8 cellular contexts compared by ENCODE assay signal in the genomic region with DNA sequence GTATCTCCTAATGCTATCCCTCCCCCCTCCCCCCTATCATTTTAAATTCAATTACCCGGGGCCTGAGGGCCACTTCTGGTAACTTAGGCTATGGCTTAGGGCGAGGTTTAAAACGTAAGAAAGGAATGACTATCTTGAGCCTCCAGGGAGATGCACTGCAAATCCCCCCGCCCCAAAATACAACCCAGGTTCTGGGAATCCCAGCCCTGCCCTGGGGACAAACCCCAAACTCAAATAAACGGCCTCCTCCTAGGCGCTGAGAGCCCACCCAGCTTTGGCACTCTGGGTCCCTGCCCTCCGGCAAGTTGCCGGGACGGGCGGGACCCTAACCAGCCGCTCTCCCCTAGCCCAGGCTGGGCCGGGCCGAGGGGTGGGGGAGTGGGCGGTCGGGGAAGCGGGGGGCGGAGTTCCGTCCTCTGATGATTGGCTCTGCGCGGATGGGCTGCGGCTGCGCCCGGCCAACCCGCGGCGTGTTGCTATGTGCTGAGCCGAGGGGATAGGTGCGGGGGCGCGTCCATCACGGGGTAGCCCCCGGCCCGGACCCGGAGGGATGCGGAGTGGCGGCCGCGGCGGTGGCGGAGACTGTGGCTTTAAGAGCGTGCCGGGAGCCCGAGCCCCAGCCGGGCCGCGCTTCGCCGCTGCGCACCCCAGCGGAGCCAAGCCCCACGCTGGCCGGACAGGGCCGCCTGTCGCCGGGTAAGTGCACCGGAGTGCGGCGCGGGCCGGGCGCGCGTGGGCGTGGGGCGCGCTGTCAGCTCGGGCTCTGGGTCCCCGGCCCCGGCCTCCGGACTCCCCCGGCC. TPM values are rescaled to one million over a fixed set of nuclear protein-coding genes. Genes with fewer than 3 reads are reported as not detected.
A peak's percentile ranks its signal among the peaks of the same experiment; 100 is the strongest.
DNase-seq lines count a peak whose midpoint lies in the region; ATAC-seq, FAIRE-seq and TF ChIP-seq lines count a peak whose summit lies in the region.

A gene with protein sequence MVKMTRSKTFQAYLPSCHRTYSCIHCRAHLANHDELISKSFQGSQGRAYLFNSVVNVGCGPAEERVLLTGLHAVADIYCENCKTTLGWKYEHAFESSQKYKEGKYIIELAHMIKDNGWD (plus strand): TSS at position 527 of the 800 bp plus-strand sequence. CDS start 21,755 bp downstream, outside the sequence.

- peak; percentile 91 for ATAC-seq in GM21515 (IDR thresholded peaks at IDR 0.05; ENCODE audit: unreplicated experiment)

- no peaks in the 10 kb centered on the region for H3K27me3 Mint-ChIP-seq in mesothelial cell of epicardium (ENCODE audit: low read depth)

- no peaks in the 10 kb centered on the region for H3K36me3 Mint-ChIP-seq in mesothelial cell of epicardium

- no peak for TF ChIP-seq CTCF in OCI-LY3 (IDR thresholded peaks at IDR 0.05; ENCODE audit: low read depth, low read length)
- no peak for TF ChIP-seq CTCF in endothelial cell of umbilical vein (IDR thresholded peaks at IDR 0.05; ENCODE audit: extremely low read depth in 1 of 2, insufficient read depth in 1 of 2, low read depth in 1 of 2, low read length in 2 of 2)
- TF ChIP-seq CTCF in mesothelial cell of epicardium (IDR thresholded peaks at IDR 0.05; ENCODE audit: unreplicated experiment) = no peak

- peaks cover 2% of the 10 kb centered on the region for H3K36me3 ChIP-seq in OCI-LY3 (replicated peaks; ENCODE audit: low read depth, low read length)
- no peaks in the 10 kb centered on the region for H3K36me3 ChIP-seq in endothelial cell of umbilical vein (ENCODE audit: control insufficient read depth in 2 of 2, extremely low read depth in 1 of 2, insufficient read depth in 2 of 2, low read length in 2 of 2)

- H3K4me1 ChIP-seq in OCI-LY3 (ENCODE audit: low read length) = peaks cover 57% of the 10 kb centered on the region
- peaks cover 53% of the 10 kb centered on the region for H3K4me1 ChIP-seq in endothelial cell of umbilical vein (ENCODE audit: control insufficient read depth, extremely low read depth, insufficient read depth, low read length)

- POLR2A ChIA-PET in endothelial cell of umbilical vein (lab: Charles Lee) = no interaction called here

- dilution Hi-C loops in endothelial cell of umbilical vein (cut with MboI; ENCODE audit: extremely low pct_ligation_motif_present, low sequenced_read_pairs) = loop anchor here (25.0 kb wide), 1 partner anchor 106 kb away; no protein-coding TSS in a partner anchor

- H3K27me3 ChIP-seq in OCI-LY3 (ENCODE audit: low read depth, low read length) = no peaks in the 10 kb centered on the region
- no peaks in the 10 kb centered on the region for H3K27me3 ChIP-seq in endothelial cell of umbilical vein (ENCODE audit: control insufficient read depth in 2 of 2, insufficient read depth in 2 of 2, low read length in 2 of 2)

- no TSS peak for BruUV-seq in endothelial cell of umbilical vein (replicated peaks; lab: Mats Ljungman, UMichigan)

- H2AFZ ChIP-seq in OCI-LY3 (ENCODE audit: low read depth, low read length) (no peak within 1 kb of the TSS), endothelial cell of umbilical vein (ENCODE audit: low read depth, low read length) (peak within 1 kb of the TSS; percentile 11)

- H3K9me3 ChIP-seq in OCI-LY3 (ENCODE audit: insufficient read depth, low read length) (no peaks in the 10 kb centered on the region), endothelial cell of umbilical vein (replicated peaks; ENCODE audit: control insufficient read depth, insufficient read depth, low read length) (no peaks in the 10 kb centered on the region)

- H4K20me1 ChIP-seq in OCI-LY3 (ENCODE audit: insufficient read depth, low read length) = peaks cover 37% of the 10 kb centered on the region
- no peaks in the 10 kb centered on the region for H4K20me1 ChIP-seq in endothelial cell of umbilical vein (replicated peaks; ENCODE audit: control insufficient read depth, extremely low read depth, insufficient read depth, low read length)

- no peaks in the 10 kb centered on the region for H3K9me1 ChIP-seq in endothelial cell of umbilical vein (replicated peaks; ENCODE audit: control insufficient read depth, extremely low read depth, insufficient read depth, low read length)

- H3K9me3 Mint-ChIP-seq in mesothelial cell of epicardium = no peaks in the 10 kb centered on the region

- CTCF ChIA-PET in endothelial cell of umbilical vein (lab: Charles Lee) = interaction anchor here (3.5 kb wide), 1 partner anchor 110 kb away, joined by 15 read pairs; no protein-coding TSS in a partner anchor

- H3K4me3 ChIP-seq in OCI-LY3 (ENCODE audit: low read length) = peak within 1 kb of the TSS; percentile 96
- H3K4me3 ChIP-seq in endothelial cell of umbilical vein (replicated peaks in 1 of 3; ENCODE audit: insufficient read depth in 1 of 3, low read depth in 1 of 3, low read length in 3 of 3) = peak within 1 kb of the TSS; percentile 27 to 98 (median 75)

- intact Hi-C loops in endothelial cell of umbilical vein (cut with micrococcal nuclease) = loop anchor here (1.0 to 5.0 kb wide), 2 partner anchors 288 to 376 kb away; a partner anchor contains a TSS

- H3K9ac ChIP-seq in OCI-LY3 (ENCODE audit: low read length) (peak within 1 kb of the TSS; percentile 90), endothelial cell of umbilical vein (replicated peaks; ENCODE audit: extremely low read depth, insufficient read depth, low read length) (peak within 1 kb of the TSS; percentile 82)

- DNase-seq in COR-L47 (lab: John Stamatoyannopoulos, UW) (peak; percentile 90), HuH-7.5 (ENCODE audit: low spot score) (peak; percentile 97), activated T-cell treated with anti-CD3 and anti-CD28 coated beads for 1 hour (ENCODE audit: low read depth) (peak; percentile 81), endothelial cell of umbilical vein (ENCODE audit: low read depth, low spot score) (peak; percentile 96), mesothelial cell of epicardium (ENCODE audit: low spot score in 2 of 2, unreplicated experiment in 2 of 2) (peak; percentile 96 to 97)
- peak; percentile 52 for DNase-seq in stimulated activated CD8-positive, alpha-beta memory T cell treated with anti-CD3 and anti-CD28 coated beads, Interleukin-15, amount 100 ng/mL, for 24 hours (ENCODE audit: low read depth)

- H3K4me1 Mint-ChIP-seq in mesothelial cell of epicardium = peaks cover 45% of the 10 kb centered on the region

- peak; percentile 88 for FAIRE-seq in endothelial cell of umbilical vein (lab: Jason Lieb, UNC)

- peak within 1 kb of the TSS; percentile 99 for H3K4me2 ChIP-seq in OCI-LY3 (ENCODE audit: low read length)
- H3K4me2 ChIP-seq in endothelial cell of umbilical vein (ENCODE audit: insufficient read depth, low read length) = peak within 1 kb of the TSS; percentile 64

- H3K79me2 ChIP-seq in OCI-LY3 (ENCODE audit: low read length) (peaks cover 48% of the 10 kb centered on the region), endothelial cell of umbilical vein (ENCODE audit: control insufficient read depth, insufficient read depth, low read length) (peaks cover 35% of the 10 kb centered on the region)

- H3K27ac ChIP-seq in OCI-LY3 (ENCODE audit: low read length) (peak within 1 kb of the TSS; percentile 79), endothelial cell of umbilical vein (ENCODE audit: insufficient read depth, low read depth, low read length) (peak within 1 kb of the TSS; percentile 69)

- peak within 1 kb of the TSS; percentile 78 for H3K27ac Mint-ChIP-seq in mesothelial cell of epicardium

- peak within 1 kb of the TSS; percentile 88 for H3K4me3 Mint-ChIP-seq in mesothelial cell of epicardium

- TF ChIP-seq POLR2A in endothelial cell of umbilical vein (IDR thresholded peaks at IDR 0.05; ENCODE audit: low read depth, low read length) = peak; percentile 57

TF ChIP-seq in endothelial cell of umbilical vein, 7 proteins besides CTCF, POLR2A, EP300 and RAD21:
- TF ChIP-seq POLR2AphosphoS5 (IDR thresholded peaks at IDR 0.05; ENCODE audit: insufficient read depth, low read depth, low read length) = peak; percentile 44
- TF ChIP-seq, protein P1, sequence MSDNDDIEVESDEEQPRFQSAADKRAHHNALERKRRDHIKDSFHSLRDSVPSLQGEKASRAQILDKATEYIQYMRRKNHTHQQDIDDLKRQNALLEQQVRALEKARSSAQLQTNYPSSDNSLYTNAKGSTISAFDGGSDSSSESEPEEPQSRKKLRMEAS (IDR thresholded peaks at IDR 0.05; ENCODE audit: insufficient read depth, insufficient read length) = no peak

RNA-seq across cellular contexts. Expression of the gene that starts here (rescaled TPM):
- total RNA-seq in endothelial cell of umbilical vein = 59.5 and 66.8 TPM in 2 replicates
- 29.4 and 36.5 TPM in 2 replicates for polyA plus RNA-seq in endothelial cell of umbilical vein
- polyA plus RNA-seq in endothelial cell of umbilical vein (2011; cell fraction: cytosol; rRNA removed) = 36.3 and 39.7 TPM in 2 replicates
- 92.6 and 95.6 TPM in 2 replicates for polyA plus RNA-seq in endothelial cell of umbilical vein (2011; cell fraction: nucleus; rRNA removed)
- polyA plus RNA-seq in endothelial cell of umbilical vein (2012) = 22.3 and 25.8 TPM in 2 replicates
- polyA minus RNA-seq in endothelial cell of umbilical vein = 155 and 163 TPM in 2 replicates
- polyA minus RNA-seq in endothelial cell of umbilical vein (2011; cell fraction: cytosol; rRNA and poly(A)+ RNA removed) = 2.6 TPM
- 117 and 159 TPM in 2 replicates for polyA minus RNA-seq in endothelial cell of umbilical vein (2011; cell fraction: nucleus; rRNA and poly(A)+ RNA removed)
- total RNA-seq in mesothelial cell of epicardium = 7.5 to 9.9 TPM (median 8.7 TPM) in 3 replicates

Comparison
In these comparisons a context has a peak if more than half of its experiments do, and no peak if none do; other contexts are left out.
1. Peak in every context shown above with its lines: DNase-seq, ATAC-seq, H3K4me3 ChIP-seq and H3K27ac ChIP-seq.